In genomic region chr16:86241681-86242080, GRCh38 we compare ENCODE assay signal across 30 cellular contexts.
A peak's percentile ranks its signal among the peaks of the same experiment; 100 is the strongest.
DNase-seq lines count a peak whose midpoint lies in the region; ATAC-seq and TF ChIP-seq lines count a peak whose summit lies in the region.
"Had no signal": no experiment of that assay in that cellular context is flagged by ENCODE, and none has a peak within 500 bp of the region (broad histone marks: within the 10 kb centered on the region; RNA-seq: fewer than 3 reads in every experiment).

No MANE protein-coding gene starts in this region.

- no peak overlapping the region for H2AK5ac ChIP-seq in mesenchymal stem cell (ENCODE audit: low read length, severe bottlenecking)

- CTCF ChIA-PET in activated CD4-positive, alpha-beta memory T cell treated with anti-CD3 and anti-CD28 coated beads, Interleukin-2, amount 10 ng/mL, durations not matched to agents 7 days and 5 days (lab: Charles Lee), result no interaction called here

- no peaks in the 10 kb centered on the region for H3K36me3 ChIP-seq in SJSA1
- H3K36me3 ChIP-seq in mesenchymal stem cell (ENCODE audit: control insufficient read depth in 1 of 2, insufficient read depth in 2 of 2, low read depth in 1 of 2, low read length in 2 of 2), result no peaks in the 10 kb centered on the region
- H3K36me3 ChIP-seq in transverse colon, result no peaks in the 10 kb centered on the region
- H3K36me3 ChIP-seq: BLaER1 treated with 17β-estradiol and CSF1 and Interleukin-3, amounts not matched to agents 10 nM and 100 nM; SJCRH30 had no signal

- no peaks in the 10 kb centered on the region for H3K9me3 Mint-ChIP-seq in endothelial cell (ENCODE audit: unreplicated experiment)
- H3K9me3 Mint-ChIP-seq in activated CD4-positive, alpha-beta memory T cell treated with anti-CD3 and anti-CD28 coated beads, Interleukin-2, amount 10 ng/mL, durations not matched to agents 7 days and 5 days, result peaks cover 3% of the 10 kb centered on the region
- H3K9me3 Mint-ChIP-seq in activated T-cell treated with anti-CD3 and anti-CD28 coated beads, Interleukin-2, amount 50 U/mL, for 4 hours, result no peaks in the 10 kb centered on the region
- H3K9me3 Mint-ChIP-seq: CD4-positive, alpha-beta memory T cell had no signal

- peak overlapping the region; percentile 7 to 58 for H3K18ac ChIP-seq in mesenchymal stem cell (ENCODE audit: low read depth in 1 of 2, low read length in 2 of 2)

- H3K4me3 ChIP-seq in SJSA1, result no peak overlapping the region
- no peak overlapping the region for H3K4me3 ChIP-seq in mesenchymal stem cell (ENCODE audit: insufficient read depth in 1 of 2, low read depth in 1 of 2, low read length in 2 of 2)
- no peak overlapping the region for H3K4me3 ChIP-seq in transverse colon
- H3K4me3 ChIP-seq: A549; BLaER1 treated with 17β-estradiol and CSF1 and Interleukin-3, amounts not matched to agents 10 nM and 100 nM; GM12878; PC-9; SJCRH30 had no signal

- no peak overlapping the region for H3K4ac ChIP-seq in mesenchymal stem cell (ENCODE audit: low read depth in 1 of 2, low read length in 2 of 2)

- no peak for TF ChIP-seq CTCF in endothelial cell (IDR thresholded peaks at IDR 0.05; ENCODE audit: unreplicated experiment)
- no peak for TF ChIP-seq CTCF in transverse colon (IDR thresholded peaks at IDR 0.05)

- intact Hi-C loops in transverse colon (cut with DNase I; ENCODE audit: low total_unique reads), result no loop called here

- H4K91ac ChIP-seq in mesenchymal stem cell (ENCODE audit: low read length), result peak overlapping the region; percentile 93

- TF ChIP-seq POLR2A in transverse colon (IDR thresholded peaks at IDR 0.05), result no peak

- peak in 1 of 2 experiments; percentile 42 for DNase-seq in SJSA1 (ENCODE audit: low read depth in 1 of 2, low spot score in 2 of 2)
- DNase-seq in endothelial cell (ENCODE audit: low spot score), result peak; percentile 45
- DNase-seq in mesenchymal stem cell, result no peak
- DNase-seq in transverse colon, result no peak
- no peak for DNase-seq in activated CD4-positive, alpha-beta memory T cell treated with anti-CD3 and anti-CD28 coated beads, Interleukin-2, amount 10 ng/mL, durations not matched to agents 7 days and 5 days
- no peak for DNase-seq in activated T-cell treated with anti-CD3 and anti-CD28 coated beads, Interleukin-2, amount 50 U/mL, for 4 hours
- no peak for DNase-seq in NCI-H2081 (lab: John Stamatoyannopoulos, UW)
- DNase-seq: AML-193; CD4-positive, alpha-beta memory T cell; DMS 273 treated with DMSO at 0.1 percent for 48 hours; DMS79; EL; GDM1; H7; Karpas-422; NCI-H1092; NCI-H1417 treated with DMSO at 0.1 percent for 48 hours; NCI-H1930; NCI-H446 treated with DMSO at 0.1 percent for 48 hours; NCI-H526; NCI-H82; NK-92 treated with Interleukin-12 subunit alpha and Interleukin-12 subunit beta, amount 100 ng/mL, for 24 hours; PC-9; SJCRH30 had no signal

- peaks cover 35% of the 10 kb centered on the region for H3K4me1 ChIP-seq in SJSA1 (replicated peaks)
- no peaks in the 10 kb centered on the region for H3K4me1 ChIP-seq in mesenchymal stem cell (ENCODE audit: control insufficient read depth, insufficient read depth, low read depth, low read length)
- peaks cover 0 to 3% (median 0%) of the 10 kb centered on the region in 4 donors for H3K4me1 ChIP-seq in transverse colon
- H3K4me1 ChIP-seq: A549 had no signal

- H3K4me1 Mint-ChIP-seq in endothelial cell (ENCODE audit: unreplicated experiment), result peaks cover 36% of the 10 kb centered on the region
- no peaks in the 10 kb centered on the region for H3K4me1 Mint-ChIP-seq in activated CD4-positive, alpha-beta memory T cell treated with anti-CD3 and anti-CD28 coated beads, Interleukin-2, amount 10 ng/mL, durations not matched to agents 7 days and 5 days
- H3K4me1 Mint-ChIP-seq in activated T-cell treated with anti-CD3 and anti-CD28 coated beads, Interleukin-2, amount 50 U/mL, for 4 hours (ENCODE audit: low read depth), result no peaks in the 10 kb centered on the region
- H3K4me1 Mint-ChIP-seq: CD4-positive, alpha-beta memory T cell had no signal

- H2BK15ac ChIP-seq in mesenchymal stem cell (ENCODE audit: low read depth, poor library complexity, severe bottlenecking), result no peak overlapping the region

- H2BK120ac ChIP-seq in mesenchymal stem cell (ENCODE audit: low read depth, low read length), result no peak overlapping the region

- no peak overlapping the region for H2BK5ac ChIP-seq in mesenchymal stem cell (ENCODE audit: low read depth, low read length, poor library complexity, severe bottlenecking)

- H2BK12ac ChIP-seq in mesenchymal stem cell (ENCODE audit: low read length in 2 of 2), result peak overlapping the region; percentile 62 to 76

- POLR2A ChIA-PET in activated CD4-positive, alpha-beta memory T cell treated with anti-CD3 and anti-CD28 coated beads, Interleukin-2, amount 10 ng/mL, durations not matched to agents 7 days and 5 days (lab: Charles Lee), result no interaction called here

- no peak overlapping the region for H3K4me2 ChIP-seq in mesenchymal stem cell (ENCODE audit: low read length, poor library complexity, severe bottlenecking)
- H3K4me2 ChIP-seq: A549; BLaER1 treated with 17β-estradiol and CSF1 and Interleukin-3, amounts not matched to agents 10 nM and 100 nM; PC-9 had no signal

- no peak for ATAC-seq in GM21423 (IDR thresholded peaks at IDR 0.05; ENCODE audit: unreplicated experiment)
- no peak for ATAC-seq in activated T-cell treated with anti-CD3 and anti-CD28 coated beads, Interleukin-2, amount 50 U/mL, for 4 hours
- ATAC-seq: GM12878, Right ventricle myocardium inferior had no signal

- no peak overlapping the region for H4K8ac ChIP-seq in mesenchymal stem cell (ENCODE audit: low read length)

- no peak overlapping the region for H2AFZ ChIP-seq in mesenchymal stem cell (ENCODE audit: low read depth, low read length)
- H2AFZ ChIP-seq: PC-9 had no signal

- H3K4me3 Mint-ChIP-seq in endothelial cell (ENCODE audit: unreplicated experiment), result no peak overlapping the region
- H3K4me3 Mint-ChIP-seq in activated CD4-positive, alpha-beta memory T cell treated with anti-CD3 and anti-CD28 coated beads, Interleukin-2, amount 10 ng/mL, durations not matched to agents 7 days and 5 days, result no peak overlapping the region
- no peak overlapping the region for H3K4me3 Mint-ChIP-seq in activated T-cell treated with anti-CD3 and anti-CD28 coated beads, Interleukin-2, amount 50 U/mL, for 4 hours
- H3K4me3 Mint-ChIP-seq: CD4-positive, alpha-beta memory T cell had no signal

- WGBS in mesenchymal stem cell, result 63% methylated on average over 7 of the region's 7 CpGs
- 39 to 83% methylated on average over 2 to 7 of the region's 7 CpGs for WGBS in transverse colon (ENCODE audit: low coverage in 1 of 2), 2 donors

- no peak overlapping the region for H3K9ac ChIP-seq in mesenchymal stem cell (ENCODE audit: low read length)
- H3K9ac ChIP-seq: BLaER1 treated with 17β-estradiol and CSF1 and Interleukin-3, amounts not matched to agents 10 nM and 100 nM had no signal

- H3K79me1 ChIP-seq in mesenchymal stem cell (replicated peaks; ENCODE audit: low read length, poor library complexity, severe bottlenecking), result no peaks in the 10 kb centered on the region

- H3K36me3 Mint-ChIP-seq in endothelial cell (ENCODE audit: low read depth, unreplicated experiment), result peaks cover 3% of the 10 kb centered on the region
- H3K36me3 Mint-ChIP-seq in activated CD4-positive, alpha-beta memory T cell treated with anti-CD3 and anti-CD28 coated beads, Interleukin-2, amount 10 ng/mL, durations not matched to agents 7 days and 5 days (ENCODE audit: low read depth), result no peaks in the 10 kb centered on the region
- no peaks in the 10 kb centered on the region for H3K36me3 Mint-ChIP-seq in activated T-cell treated with anti-CD3 and anti-CD28 coated beads, Interleukin-2, amount 50 U/mL, for 4 hours (ENCODE audit: insufficient read depth)
- H3K36me3 Mint-ChIP-seq: CD4-positive, alpha-beta memory T cell had no signal

- peak overlapping the region in 1 of 2 experiments; percentile 69 for H3K14ac ChIP-seq in mesenchymal stem cell (ENCODE audit: low read length in 2 of 2)

- in situ Hi-C loops in transverse colon (cut with MboI; ENCODE audit: low pct_ligation_motif_present in 1 of 4, low pct_unique_long_range_greater_than_20kb in 1 of 4, low sequenced_read_pairs in 3 of 4), result no loop called here

- H3K27me3 Mint-ChIP-seq in endothelial cell (ENCODE audit: unreplicated experiment), result peaks cover 4% of the 10 kb centered on the region
- peaks cover 6% of the 10 kb centered on the region for H3K27me3 Mint-ChIP-seq in activated CD4-positive, alpha-beta memory T cell treated with anti-CD3 and anti-CD28 coated beads, Interleukin-2, amount 10 ng/mL, durations not matched to agents 7 days and 5 days
- H3K27me3 Mint-ChIP-seq in activated T-cell treated with anti-CD3 and anti-CD28 coated beads, Interleukin-2, amount 50 U/mL, for 4 hours (ENCODE audit: low read depth), result peaks cover 35% of the 10 kb centered on the region

- no peaks in the 10 kb centered on the region for H3K9me3 ChIP-seq in SJSA1 (replicated peaks)
- H3K9me3 ChIP-seq in mesenchymal stem cell (ENCODE audit: control insufficient read depth, low read length), result peaks cover 6% of the 10 kb centered on the region
- no peaks in the 10 kb centered on the region for H3K9me3 ChIP-seq in transverse colon
- H3K9me3 ChIP-seq: A549, SJCRH30 had no signal

- H3K23ac ChIP-seq in mesenchymal stem cell (ENCODE audit: low read length in 2 of 2), result peak overlapping the region in 1 of 2 experiments; percentile 16

- H3K27ac ChIP-seq in SJSA1 (peak overlapping the region; percentile 62), mesenchymal stem cell (ENCODE audit: low read length, poor library complexity, severe bottlenecking) (no peak overlapping the region), transverse colon (peak overlapping the region; percentile 8 to 45 (median 38))
- H3K27ac ChIP-seq: A549; BLaER1 treated with 17β-estradiol and CSF1 and Interleukin-3, amounts not matched to agents 10 nM and 100 nM; HL-60; PC-9; SJCRH30 had no signal

- no peaks in the 10 kb centered on the region for H3K27me3 ChIP-seq in SJSA1 (replicated peaks)
- peaks cover 0 to 66% of the 10 kb centered on the region in 2 experiments for H3K27me3 ChIP-seq in mesenchymal stem cell (ENCODE audit: control insufficient read depth in 1 of 2, insufficient read depth in 1 of 2, low read length in 2 of 2)
- peaks cover 12% of the 10 kb centered on the region for H3K27me3 ChIP-seq in transverse colon
- H3K27me3 ChIP-seq: SJCRH30 had no signal

- TF ChIP-seq EP300 in transverse colon (IDR thresholded peaks at IDR 0.05; ENCODE audit: low read depth), result no peak

- H3K27ac Mint-ChIP-seq in endothelial cell (ENCODE audit: unreplicated experiment), result peak overlapping the region; percentile 81
- H3K27ac Mint-ChIP-seq in activated CD4-positive, alpha-beta memory T cell treated with anti-CD3 and anti-CD28 coated beads, Interleukin-2, amount 10 ng/mL, durations not matched to agents 7 days and 5 days, result no peak overlapping the region
- H3K27ac Mint-ChIP-seq: CD4-positive, alpha-beta memory T cell had no signal
